Comparison of ENCODE assay signal across 8 cellular contexts in the genomic region with DNA sequence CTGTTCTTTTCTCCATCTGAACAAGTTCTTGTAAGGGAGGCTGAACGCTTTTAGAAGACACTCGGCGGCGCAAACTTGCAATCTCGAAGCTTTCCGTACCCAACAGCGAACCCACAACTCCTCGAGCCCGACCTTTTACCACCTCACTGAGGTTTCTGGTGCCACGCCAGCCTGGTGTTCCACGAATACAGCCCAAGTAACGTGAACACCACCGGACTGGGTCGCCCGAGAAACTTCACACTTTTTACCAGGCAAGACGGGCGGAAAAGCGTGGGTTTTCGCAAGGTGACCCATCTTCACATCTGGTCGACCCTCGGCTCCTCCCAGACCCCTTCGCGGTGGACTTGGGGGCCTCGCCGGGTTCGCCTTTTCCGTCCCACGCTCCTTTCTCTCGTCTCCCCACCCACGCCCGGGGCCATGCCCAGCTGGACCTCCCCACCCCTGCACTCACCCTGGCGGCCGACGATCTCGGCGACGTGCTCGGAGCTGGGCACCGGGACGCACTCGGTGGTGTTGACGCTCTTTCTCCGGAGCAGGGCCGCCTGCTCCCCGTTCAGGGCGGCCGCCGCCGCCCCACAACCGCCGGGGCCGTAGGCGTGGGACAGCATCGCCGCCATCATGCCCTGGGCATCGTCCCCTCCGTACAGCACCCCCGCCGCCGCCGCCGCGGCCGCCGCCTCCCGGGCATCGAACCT. TPM values are rescaled to one million over a fixed set of nuclear protein-coding genes. Genes with fewer than 3 reads are reported as not detected.
DNase-seq lines count a peak whose midpoint lies in the region; ATAC-seq lines count a peak whose summit lies in the region.

No MANE protein-coding gene starts in this region.

- H3K4me1 ChIP-seq in ectodermal cell (ENCODE audit: control insufficient read depth, insufficient read depth, low read length) (peaks cover 15% of the 10 kb centered on the region), mesodermal cell (ENCODE audit: control insufficient read depth, insufficient read depth, low read length, poor library complexity, severe bottlenecking) (no peaks in the 10 kb centered on the region)

- H3K27me3 ChIP-seq in ectodermal cell (ENCODE audit: control insufficient read depth, insufficient read depth, low read length, poor library complexity, severe bottlenecking): no peaks in the 10 kb centered on the region

- no peaks in the 10 kb centered on the region for H3K36me3 ChIP-seq in ectodermal cell (ENCODE audit: control insufficient read depth, insufficient read depth, low read length)
- peaks cover 11% of the 10 kb centered on the region for H3K36me3 ChIP-seq in mesodermal cell (ENCODE audit: control insufficient read depth, insufficient read depth, low read length)

- peak overlapping the region; percentile 86 for H3K4me3 ChIP-seq in ectodermal cell (ENCODE audit: insufficient read depth, low read depth, low read length)
- peak overlapping the region; percentile 97 for H3K4me3 ChIP-seq in mesodermal cell (ENCODE audit: extremely low read depth, insufficient read depth, low read length, poor library complexity, severe bottlenecking)

- 0% methylated on average over 67 of the region's 67 CpGs for WGBS in ectodermal cell, 2 experiments
- 0% methylated on average over 54 to 64 of the region's 67 CpGs for WGBS in mesodermal cell (ENCODE audit: insufficient coverage in 2 of 2), 2 experiments

- DNase-seq in NCI-H146 (lab: John Stamatoyannopoulos, UW): peak; percentile 54
- no peak for DNase-seq in NCI-H146 treated with DMSO at 0.1 percent for 48 hours (lab: John Stamatoyannopoulos, UW; ENCODE audit: unreplicated experiment)
- DNase-seq in HK-2 (ENCODE audit: unreplicated experiment): peak; percentile 19
- peak; percentile 51 to 66 for DNase-seq in activated CD4-positive, alpha-beta T cell treated with anti-CD3 and anti-CD28 coated beads, Interleukin-2, amount 50 U/mL, for 48 hours
- DNase-seq in stimulated activated CD8-positive, alpha-beta memory T cell treated with anti-CD3 and anti-CD28 coated beads, Interleukin-15, amount 100 ng/mL, for 48 hours (ENCODE audit: low read depth in 2 of 2): peak; percentile 37 to 72

- H3K27ac ChIP-seq in ectodermal cell (ENCODE audit: insufficient read depth, low read depth, low read length, poor library complexity, severe bottlenecking) (peak overlapping the region; percentile 88), mesodermal cell (ENCODE audit: low read depth, low read length, severe bottlenecking) (peak overlapping the region; percentile 71)

- ATAC-seq in GM21367 (IDR thresholded peaks at IDR 0.05; ENCODE audit: unreplicated experiment): no peak

- H3K9me3 ChIP-seq in ectodermal cell (ENCODE audit: control insufficient read depth, low read length) (no peaks in the 10 kb centered on the region), mesodermal cell (ENCODE audit: control insufficient read depth, low read length) (no peaks in the 10 kb centered on the region)

RNA-seq across cellular contexts. Expression of a gene that starts 1.2 kb away (rescaled TPM):
- 86.1 TPM for polyA plus RNA-seq in ectodermal cell (2013, experiment 1 of 4)
- polyA plus RNA-seq in ectodermal cell (2013, experiment 2 of 4): 89.6 TPM
- 76.9 TPM for polyA plus RNA-seq in ectodermal cell (2013, experiment 3 of 4)
- 78.3 TPM for polyA plus RNA-seq in ectodermal cell (2013, experiment 4 of 4)
- polyA plus RNA-seq in mesodermal cell (2013, experiment 1 of 2): 72.8 TPM
- polyA plus RNA-seq in mesodermal cell (2013, experiment 2 of 2): 70.5 TPM
